ENCODE assay signal across 17 cellular contexts in genomic region chr5:149149942-149150341, GRCh38. TPM values are rescaled to one million over a fixed set of nuclear protein-coding genes. Genes with fewer than 3 reads are reported as not detected.
A peak's percentile ranks its signal among the peaks of the same experiment; 100 is the strongest.
DNase-seq lines count a peak whose midpoint lies in the region; ATAC-seq and TF ChIP-seq lines count a peak whose summit lies in the region.
"Had no signal": no experiment of that assay in that cellular context is flagged by ENCODE, and none has a peak within 500 bp of the region (broad histone marks: within the 10 kb centered on the region; RNA-seq: fewer than 3 reads in every experiment).

No MANE protein-coding gene starts in this region.

- BruUV-seq in PC-9 (replicated peaks; lab: Mats Ljungman, UMichigan) = no TSS peak

- no peak for TF ChIP-seq CTCF in PC-9 (conservative IDR thresholded peaks at IDR 0.05)
- no peak for TF ChIP-seq CTCF in esophagus squamous epithelium (IDR thresholded peaks at IDR 0.05)
- TF ChIP-seq CTCF in right lobe of liver (IDR thresholded peaks at IDR 0.05) = no peak
- TF ChIP-seq CTCF in smooth muscle cell (IDR thresholded peaks at IDR 0.05; ENCODE audit: borderline replicate concordance, insufficient read depth, poor library complexity, severe bottlenecking) = no peak

- intact Hi-C loops in PC-9 (cut with micrococcal nuclease; ENCODE audit: unreplicated experiment) = no loop called here
- intact Hi-C loops in esophagus squamous epithelium (cut with DNase I) = loop anchor here (10.0 kb wide), 1 partner anchor 115 kb away; no protein-coding TSS in a partner anchor
- intact Hi-C loops in right lobe of liver (cut with DNase I) = no loop called here

- no peaks in the 10 kb centered on the region for H3K27me3 ChIP-seq in PC-9 (ENCODE audit: insufficient read depth, low read depth)
- no peaks in the 10 kb centered on the region for H3K27me3 ChIP-seq in esophagus squamous epithelium
- no peaks in the 10 kb centered on the region for H3K27me3 ChIP-seq in right lobe of liver
- no peaks in the 10 kb centered on the region for H3K27me3 ChIP-seq in smooth muscle cell (ENCODE audit: low read depth)
- H3K27me3 ChIP-seq: suprapubic skin had no signal

- CTCF ChIA-PET in PC-9 (lab: Charles Lee) = interaction anchor here (0.9 to 1.3 kb wide), 3 partner anchors 9 to 83 kb away, joined by 3 read pairs; partner anchors contain the start of gene ABLIM3

- H3K4me2 ChIP-seq in PC-9 (peak overlapping the region; percentile 21), smooth muscle cell (no peak overlapping the region)

- H3K79me2 ChIP-seq in PC-9 (ENCODE audit: low read depth) (peaks cover 100% of the 10 kb centered on the region), smooth muscle cell (ENCODE audit: low read depth) (no peaks in the 10 kb centered on the region)

- peaks cover 84% of the 10 kb centered on the region for H3K4me1 ChIP-seq in PC-9 (replicated peaks; ENCODE audit: insufficient read depth)
- H3K4me1 ChIP-seq in esophagus squamous epithelium = peaks cover 0 to 30% (median 4%) of the 10 kb centered on the region in 3 donors
- peaks cover 0 to 94% (median 39%) of the 10 kb centered on the region in 4 donors for H3K4me1 ChIP-seq in right lobe of liver
- peaks cover 3% of the 10 kb centered on the region for H3K4me1 ChIP-seq in urinary bladder (ENCODE audit: insufficient read depth)
- H3K4me1 ChIP-seq in smooth muscle cell (ENCODE audit: low read depth) = no peaks in the 10 kb centered on the region

- H3K36me3 ChIP-seq in PC-9 (ENCODE audit: low read depth) (peaks cover 34% of the 10 kb centered on the region), esophagus squamous epithelium (no peaks in the 10 kb centered on the region), right lobe of liver (no peaks in the 10 kb centered on the region), urinary bladder (ENCODE audit: insufficient read depth) (no peaks in the 10 kb centered on the region), smooth muscle cell (ENCODE audit: low read depth) (no peaks in the 10 kb centered on the region)
- H3K36me3 ChIP-seq: suprapubic skin had no signal

- peak overlapping the region; percentile 51 for H3K27ac ChIP-seq in PC-9
- peak overlapping the region in 3 of 4 donors; percentile 20 to 78 (median 43) for H3K27ac ChIP-seq in esophagus squamous epithelium
- peak overlapping the region; percentile 82 to 90 (median 83) for H3K27ac ChIP-seq in right lobe of liver
- peak overlapping the region; percentile 7 for H3K27ac ChIP-seq in urinary bladder (ENCODE audit: low read depth)
- no peak overlapping the region for H3K27ac ChIP-seq in smooth muscle cell (ENCODE audit: low read depth)
- H3K27ac ChIP-seq: RWPE1, suprapubic skin had no signal

- no peaks in the 10 kb centered on the region for H3K9me2 ChIP-seq in PC-9 (ENCODE audit: insufficient read depth)

- H3K9ac ChIP-seq in smooth muscle cell (ENCODE audit: low read depth) = no peak overlapping the region

- 54 to 80% methylated on average over 2 to 3 of the region's 3 CpGs for WGBS in esophagus squamous epithelium, 2 donors
- WGBS in right lobe of liver (ENCODE audit: insufficient coverage, low coverage, low lambda C conversion rate, missing lambda C conversion rate) = 10% methylated on average over 3 of the region's 3 CpGs
- 65% methylated on average over 3 of the region's 3 CpGs for WGBS in urinary bladder
- 75% methylated on average over 3 of the region's 3 CpGs for WGBS in smooth muscle cell (ENCODE audit: low lambda C conversion rate)

- TF ChIP-seq POLR2A in esophagus squamous epithelium (IDR thresholded peaks at IDR 0.05) = no peak
- peak; percentile 88 for TF ChIP-seq POLR2A in right lobe of liver (IDR thresholded peaks at IDR 0.05)

- H2AFZ ChIP-seq in PC-9 (no peak overlapping the region), smooth muscle cell (ENCODE audit: low read depth) (no peak overlapping the region)

- no peak overlapping the region for H3K4me3 ChIP-seq in PC-9
- no peak overlapping the region for H3K4me3 ChIP-seq in esophagus squamous epithelium
- H3K4me3 ChIP-seq in right lobe of liver = peak overlapping the region in 1 of 3 donors; percentile 1
- H3K4me3 ChIP-seq in urinary bladder (ENCODE audit: low read depth, low read length) = no peak overlapping the region
- H3K4me3 ChIP-seq in smooth muscle cell = no peak overlapping the region
- H3K4me3 ChIP-seq: K562, suprapubic skin had no signal

- ATAC-seq in right lobe of liver (peak; percentile 43 to 75 (median 63)), HG02678 (IDR thresholded peaks at IDR 0.05; ENCODE audit: unreplicated experiment) (no peak)
- ATAC-seq: activated CD8-positive, alpha-beta memory T cell treated with anti-CD3 and anti-CD28 coated beads, Interleukin-2, amount 10 ng/mL, durations not matched to agents 7 days and 5 days; K562 had no signal

- H4K20me1 ChIP-seq in PC-9 (ENCODE audit: insufficient read depth) (no peaks in the 10 kb centered on the region), smooth muscle cell (ENCODE audit: low read depth) (no peaks in the 10 kb centered on the region)

- POLR2A ChIA-PET in PC-9 (lab: Charles Lee; ENCODE audit: unreplicated experiment) = no interaction called here

- peaks cover 19% of the 10 kb centered on the region; the same call in 1 of the 2 replicates for H3K9me3 ChIP-seq in PC-9 (ENCODE audit: insufficient read depth, low read depth)
- H3K9me3 ChIP-seq in esophagus squamous epithelium = no peaks in the 10 kb centered on the region
- no peaks in the 10 kb centered on the region for H3K9me3 ChIP-seq in right lobe of liver
- H3K9me3 ChIP-seq in smooth muscle cell (replicated peaks; ENCODE audit: low read depth) = no peaks in the 10 kb centered on the region
- H3K9me3 ChIP-seq: suprapubic skin had no signal

- DNase-seq in PC-9 (no peak), esophagus squamous epithelium (lab: John Stamatoyannopoulos, UW) (no peak), right lobe of liver (peak in 2 of 3 donors; percentile 68 to 75), smooth muscle cell (lab: John Stamatoyannopoulos, UW; ENCODE audit: unreplicated experiment) (no peak)
- no peak for DNase-seq in activated naive CD4-positive, alpha-beta T cell treated with Interleukin-2 at 50 U/mL for 16 hours
- DNase-seq: activated CD4-positive, alpha-beta T cell treated with anti-CD3 and anti-CD28 coated beads for 48 hours; activated CD8-positive, alpha-beta memory T cell treated with anti-CD3 and anti-CD28 coated beads, Interleukin-2, amount 10 ng/mL, durations not matched to agents 7 days and 5 days; COR-L47; erythroblast; head of caudate nucleus; NCI-H2029; NCI-H510A treated with DMSO at 0.1 percent for 48 hours had no signal

- peaks cover 26% of the 10 kb centered on the region for H3F3A ChIP-seq in PC-9 (ENCODE audit: insufficient read depth, low read depth)
- no peaks in the 10 kb centered on the region for H3F3A ChIP-seq in smooth muscle cell (ENCODE audit: low read depth)

RNA-seq across cellular contexts. Expression of gene ABLIM3, which starts 8.6 kb away (rescaled TPM):
- 101 and 111 TPM in 2 replicates for total RNA-seq in PC-9 (2021)
- 10 to 100 TPM; 10.6 to 47.7 (median 27.1) TPM for total RNA-seq in esophagus squamous epithelium
- 100 to 1,000 TPM in 4 of 6 experiments, 10 to 100 TPM in 2; 85.8 to 180 (median 125) TPM for total RNA-seq in right lobe of liver
- 9.8 TPM for total RNA-seq in urinary bladder
- 14.4 TPM for polyA plus RNA-seq in urinary bladder
- total RNA-seq in smooth muscle cell = 1.8 and 6.8 TPM in 2 replicates
- polyA plus RNA-seq in smooth muscle cell = 2.6 and 3.6 TPM in 2 replicates

Comparison
In these comparisons a context has a peak if more than half of its experiments do, and no peak if none do; other contexts are left out.
1. DNase-seq: peak in right lobe of liver (2 of 3); none in PC-9 (0 of 2), esophagus squamous epithelium (single experiment), activated naive CD4-positive, alpha-beta T cell treated with Interleukin-2 at 50 U/mL for 16 hours (single experiment) and smooth muscle cell (single experiment).